In genomic region chr16:74874912-74875311, GRCh38 we compare ENCODE assay signal across 1 cellular context.
TF ChIP-seq lines count a peak whose summit lies in the region.

No MANE protein-coding gene starts in this region.

TF ChIP-seq in GM23338, 12 proteins besides CTCF, POLR2A, EP300 and RAD21 (continued from another document):
- TF ChIP-seq ZNF462 (CRISPR knock-in tag; IDR thresholded peaks at IDR 0.05) (no peak), ZNF114 (CRISPR knock-in tag; IDR thresholded peaks at IDR 0.05) (no peak), JUNB (IDR thresholded peaks at IDR 0.05; ENCODE audit: unreplicated experiment) (no peak), POLR2AphosphoS5 (IDR thresholded peaks at IDR 0.05; ENCODE audit: low read depth) (no peak), NANOG (IDR thresholded peaks at IDR 0.05; ENCODE audit: borderline replicate concordance) (no peak), ZNF331 (CRISPR knock-in tag; IDR thresholded peaks at IDR 0.05; ENCODE audit: low read depth) (no peak), ETS1 (IDR thresholded peaks at IDR 0.05) (no peak), STAT1 (IDR thresholded peaks at IDR 0.05; ENCODE audit: unreplicated experiment) (no peak), EZH2 (IDR thresholded peaks at IDR 0.05; ENCODE audit: low read depth, unreplicated experiment) (no peak), REST (IDR thresholded peaks at IDR 0.05; ENCODE audit: unreplicated experiment) (no peak)
